9 cellular contexts compared by ENCODE assay signal in genomic region chr2:26011990-26012856, GRCh38. TPM values are rescaled to one million over a fixed set of nuclear protein-coding genes. Genes with fewer than 3 reads are reported as not detected.
DNase-seq lines count a peak whose midpoint lies in the region; ATAC-seq, FAIRE-seq and TF ChIP-seq lines count a peak whose summit lies in the region.
"Had no signal": no experiment of that assay in that cellular context is flagged by ENCODE, and none has a peak within 500 bp of the region (broad histone marks: within the 10 kb centered on the region; RNA-seq: fewer than 3 reads in every experiment).

No MANE protein-coding gene starts in this region.

- peak overlapping the region; percentile 6 for H3K9ac ChIP-seq in astrocyte (ENCODE audit: low read length)

- no peaks in the 10 kb centered on the region for H3K27me3 Mint-ChIP-seq in astrocyte (ENCODE audit: low read depth, unreplicated experiment)
- no peaks in the 10 kb centered on the region for H3K27me3 Mint-ChIP-seq in activated naive CD8-positive, alpha-beta T cell treated with anti-CD3 and anti-CD28 coated beads, Interleukin-2, amount 50 U/mL, for 24 hours
- no peaks in the 10 kb centered on the region for H3K27me3 Mint-ChIP-seq in stimulated activated naive B cell treated with anti-CD40 and anti-IgM and Interleukin-4, amounts not matched to agents 10 μg/mL and 1 μg/mL and 100 μg/mL, for 72 hours
- H3K27me3 Mint-ChIP-seq in naive thymus-derived CD4-positive, alpha-beta T cell = peaks cover 0 to 5% (median 0%) of the 10 kb centered on the region in 5 donors

- H4K20me1 ChIP-seq in astrocyte (ENCODE audit: insufficient read depth, low read length) = no peaks in the 10 kb centered on the region

- peaks cover 27% of the 10 kb centered on the region for H3K4me1 Mint-ChIP-seq in astrocyte (ENCODE audit: low read depth, unreplicated experiment)
- no peaks in the 10 kb centered on the region for H3K4me1 Mint-ChIP-seq in activated naive CD8-positive, alpha-beta T cell treated with anti-CD3 and anti-CD28 coated beads, Interleukin-2, amount 50 U/mL, for 24 hours
- no peaks in the 10 kb centered on the region for H3K4me1 Mint-ChIP-seq in stimulated activated naive B cell treated with anti-CD40 and anti-IgM and Interleukin-4, amounts not matched to agents 10 μg/mL and 1 μg/mL and 100 μg/mL, for 72 hours
- peaks cover 0 to 10% (median 0%) of the 10 kb centered on the region in 7 donors for H3K4me1 Mint-ChIP-seq in naive thymus-derived CD4-positive, alpha-beta T cell

- peak; percentile 41 for DNase-seq in KBM-7
- peak; percentile 61 for DNase-seq in astrocyte (ENCODE audit: low read depth)
- peak; percentile 51 for DNase-seq in left kidney (ENCODE audit: low read depth, low spot score)
- no peak for DNase-seq in activated naive CD8-positive, alpha-beta T cell treated with anti-CD3 and anti-CD28 coated beads, Interleukin-2, amount 50 U/mL, for 24 hours
- DNase-seq in stimulated activated naive B cell treated with anti-CD40 and anti-IgM and Interleukin-4, amounts not matched to agents 10 μg/mL and 1 μg/mL and 100 μg/mL, for 72 hours = no peak
- DNase-seq in naive thymus-derived CD4-positive, alpha-beta T cell = no peak

- no peaks in the 10 kb centered on the region for H3K9me3 ChIP-seq in astrocyte (ENCODE audit: insufficient read depth, low read depth, low read length)
- no peaks in the 10 kb centered on the region for H3K9me3 ChIP-seq in naive thymus-derived CD4-positive, alpha-beta T cell (ENCODE audit: control insufficient read depth in 2 of 3, low read length in 3 of 3)

- no peak for ATAC-seq in activated naive CD8-positive, alpha-beta T cell treated with anti-CD3 and anti-CD28 coated beads, Interleukin-2, amount 50 U/mL, for 24 hours
- ATAC-seq in stimulated activated naive B cell treated with anti-CD40 and anti-IgM and Interleukin-4, amounts not matched to agents 10 μg/mL and 1 μg/mL and 100 μg/mL, for 72 hours (replicated peaks) = no peak
- ATAC-seq in HG02759 (IDR thresholded peaks at IDR 0.05; ENCODE audit: unreplicated experiment) = no peak
- no peak for ATAC-seq in naive thymus-derived CD4-positive, alpha-beta T cell

- H3K4me3 ChIP-seq in ACC112 (ENCODE audit: low read depth, low read length) = no peak overlapping the region
- no peak overlapping the region for H3K4me3 ChIP-seq in astrocyte (ENCODE audit: insufficient read depth, low read depth, low read length)
- no peak overlapping the region for H3K4me3 ChIP-seq in naive thymus-derived CD4-positive, alpha-beta T cell (ENCODE audit: low read length)
- H3K4me3 ChIP-seq: SJCRH30 had no signal

- peaks cover 2% of the 10 kb centered on the region for H3K9me3 Mint-ChIP-seq in astrocyte (ENCODE audit: unreplicated experiment)
- peaks cover 3% of the 10 kb centered on the region for H3K9me3 Mint-ChIP-seq in activated naive CD8-positive, alpha-beta T cell treated with anti-CD3 and anti-CD28 coated beads, Interleukin-2, amount 50 U/mL, for 24 hours
- H3K9me3 Mint-ChIP-seq in stimulated activated naive B cell treated with anti-CD40 and anti-IgM and Interleukin-4, amounts not matched to agents 10 μg/mL and 1 μg/mL and 100 μg/mL, for 72 hours = no peaks in the 10 kb centered on the region
- H3K9me3 Mint-ChIP-seq in naive thymus-derived CD4-positive, alpha-beta T cell = peaks cover 0 to 5% (median 0%) of the 10 kb centered on the region in 11 donors

- POLR2A ChIA-PET in naive thymus-derived CD4-positive, alpha-beta T cell (lab: Charles Lee) = no interaction called here

- FAIRE-seq in astrocyte (lab: Jason Lieb, UNC) = no peak

- no peaks in the 10 kb centered on the region for H3K36me3 Mint-ChIP-seq in astrocyte (ENCODE audit: low read depth, unreplicated experiment)
- no peaks in the 10 kb centered on the region for H3K36me3 Mint-ChIP-seq in activated naive CD8-positive, alpha-beta T cell treated with anti-CD3 and anti-CD28 coated beads, Interleukin-2, amount 50 U/mL, for 24 hours (ENCODE audit: low read depth)
- H3K36me3 Mint-ChIP-seq in stimulated activated naive B cell treated with anti-CD40 and anti-IgM and Interleukin-4, amounts not matched to agents 10 μg/mL and 1 μg/mL and 100 μg/mL, for 72 hours = no peaks in the 10 kb centered on the region
- H3K36me3 Mint-ChIP-seq in naive thymus-derived CD4-positive, alpha-beta T cell = no peaks in the 10 kb centered on the region

- intact Hi-C loops in naive thymus-derived CD4-positive, alpha-beta T cell (cut with micrococcal nuclease) = no loop called here

- CTCF ChIA-PET in naive thymus-derived CD4-positive, alpha-beta T cell (lab: Charles Lee) = interaction anchor here (0.8 kb wide), 1 partner anchor 15 kb away, joined by 4 read pairs; no protein-coding TSS in a partner anchor

- peak overlapping the region; percentile 27 for H2AFZ ChIP-seq in ACC112 (ENCODE audit: low read length, unreplicated experiment)
- H2AFZ ChIP-seq in astrocyte (ENCODE audit: low read depth, low read length) = no peak overlapping the region

- no peak for TF ChIP-seq CTCF in astrocyte (IDR thresholded peaks at IDR 0.05; ENCODE audit: insufficient read depth, low read depth, low read length)

- H3K79me2 ChIP-seq in ACC112 (ENCODE audit: control insufficient read depth, insufficient read depth, low read length, unreplicated experiment) (no peaks in the 10 kb centered on the region), astrocyte (ENCODE audit: insufficient read depth, low read length) (no peaks in the 10 kb centered on the region)

- H3K27ac ChIP-seq in ACC112 (ENCODE audit: low read depth, low read length) (peak overlapping the region; percentile 32), astrocyte (ENCODE audit: low read depth, low read length) (no peak overlapping the region)
- H3K27ac ChIP-seq in naive thymus-derived CD4-positive, alpha-beta T cell (ENCODE audit: low read depth, low read length) = no peak overlapping the region
- H3K27ac ChIP-seq: SJCRH30 had no signal

- H3K27me3 ChIP-seq in ACC112 (ENCODE audit: insufficient read depth, low read length) = no peaks in the 10 kb centered on the region
- no peaks in the 10 kb centered on the region for H3K27me3 ChIP-seq in astrocyte (ENCODE audit: insufficient read depth, low read length)
- no peaks in the 10 kb centered on the region for H3K27me3 ChIP-seq in naive thymus-derived CD4-positive, alpha-beta T cell (ENCODE audit: control insufficient read depth in 2 of 2, insufficient read depth in 2 of 2, low read length in 2 of 2)
- H3K27me3 ChIP-seq: SJCRH30 had no signal

- in situ Hi-C loops in KBM-7 (cut with MboI; ENCODE audit: low pct_unique_long_range_greater_than_20kb, low sequenced_read_pairs) = no loop called here

- H3K4me1 ChIP-seq in ACC112 (ENCODE audit: control insufficient read depth, insufficient read depth, low read length, unreplicated experiment) (peaks cover 46% of the 10 kb centered on the region), astrocyte (ENCODE audit: insufficient read depth, low read length) (peaks cover 22% of the 10 kb centered on the region)
- no peaks in the 10 kb centered on the region for H3K4me1 ChIP-seq in naive thymus-derived CD4-positive, alpha-beta T cell (ENCODE audit: control insufficient read depth in 2 of 2, insufficient read depth in 2 of 2, low read length in 2 of 2)

- peak overlapping the region; percentile 75 for H3K27ac Mint-ChIP-seq in astrocyte (ENCODE audit: unreplicated experiment)
- H3K27ac Mint-ChIP-seq in activated naive CD8-positive, alpha-beta T cell treated with anti-CD3 and anti-CD28 coated beads, Interleukin-2, amount 50 U/mL, for 24 hours = no peak overlapping the region
- no peak overlapping the region for H3K27ac Mint-ChIP-seq in stimulated activated naive B cell treated with anti-CD40 and anti-IgM and Interleukin-4, amounts not matched to agents 10 μg/mL and 1 μg/mL and 100 μg/mL, for 72 hours
- no peak overlapping the region for H3K27ac Mint-ChIP-seq in naive thymus-derived CD4-positive, alpha-beta T cell

- H3K4me3 Mint-ChIP-seq in astrocyte (ENCODE audit: unreplicated experiment) = peak overlapping the region; percentile 36
- H3K4me3 Mint-ChIP-seq in activated naive CD8-positive, alpha-beta T cell treated with anti-CD3 and anti-CD28 coated beads, Interleukin-2, amount 50 U/mL, for 24 hours = no peak overlapping the region
- H3K4me3 Mint-ChIP-seq in stimulated activated naive B cell treated with anti-CD40 and anti-IgM and Interleukin-4, amounts not matched to agents 10 μg/mL and 1 μg/mL and 100 μg/mL, for 72 hours = no peak overlapping the region
- H3K4me3 Mint-ChIP-seq in naive thymus-derived CD4-positive, alpha-beta T cell = no peak overlapping the region

- H3K4me2 ChIP-seq in astrocyte (ENCODE audit: low read length) = peak overlapping the region; percentile 56

- no peaks in the 10 kb centered on the region for H3K36me3 ChIP-seq in ACC112 (ENCODE audit: insufficient read depth, low read length)
- H3K36me3 ChIP-seq in astrocyte (ENCODE audit: insufficient read depth, low read length) = no peaks in the 10 kb centered on the region
- no peaks in the 10 kb centered on the region for H3K36me3 ChIP-seq in naive thymus-derived CD4-positive, alpha-beta T cell (ENCODE audit: control insufficient read depth in 2 of 3, insufficient read depth in 3 of 3, low read length in 3 of 3)
- H3K36me3 ChIP-seq: SJCRH30 had no signal

RNA-seq across cellular contexts. Expression of gene RAB10, which starts 21.7 kb away (rescaled TPM):
- total RNA-seq in astrocyte = 174 and 192 TPM in 2 replicates
- total RNA-seq in naive thymus-derived CD4-positive, alpha-beta T cell = 100 to 1,000 TPM in 1 of 5 experiments, 10 to 100 TPM in 4; 25.6 to 108 (median 60.5) TPM
- 10 to 100 TPM; 56.1 to 73.2 TPM for polyA plus RNA-seq in naive thymus-derived CD4-positive, alpha-beta T cell

RNA-seq across cellular contexts. Expression of gene KIF3C, which starts 29.9 kb away (rescaled TPM):
- 37.6 and 38.7 TPM in 2 replicates for total RNA-seq in astrocyte
- 1 to 10 TPM; 2.9 to 6.3 (median 5.7) TPM for total RNA-seq in naive thymus-derived CD4-positive, alpha-beta T cell
- 1 to 10 TPM in 1 of 2 donors, under 1 TPM in 1; 0.54 to 1.7 TPM for polyA plus RNA-seq in naive thymus-derived CD4-positive, alpha-beta T cell

Comparison
In these comparisons a context has a peak if more than half of its experiments do, and no peak if none do; other contexts are left out.
1. DNase-seq: peak in KBM-7 (single experiment), astrocyte (single experiment) and left kidney (single experiment); none in activated naive CD8-positive, alpha-beta T cell treated with anti-CD3 and anti-CD28 coated beads, Interleukin-2, amount 50 U/mL, for 24 hours (single experiment), stimulated activated naive B cell treated with anti-CD40 and anti-IgM and Interleukin-4, amounts not matched to agents 10 μg/mL and 1 μg/mL and 100 μg/mL, for 72 hours (single experiment) and naive thymus-derived CD4-positive, alpha-beta T cell (0 of 9).